18 cellular contexts compared by ENCODE assay signal in the genomic region with DNA sequence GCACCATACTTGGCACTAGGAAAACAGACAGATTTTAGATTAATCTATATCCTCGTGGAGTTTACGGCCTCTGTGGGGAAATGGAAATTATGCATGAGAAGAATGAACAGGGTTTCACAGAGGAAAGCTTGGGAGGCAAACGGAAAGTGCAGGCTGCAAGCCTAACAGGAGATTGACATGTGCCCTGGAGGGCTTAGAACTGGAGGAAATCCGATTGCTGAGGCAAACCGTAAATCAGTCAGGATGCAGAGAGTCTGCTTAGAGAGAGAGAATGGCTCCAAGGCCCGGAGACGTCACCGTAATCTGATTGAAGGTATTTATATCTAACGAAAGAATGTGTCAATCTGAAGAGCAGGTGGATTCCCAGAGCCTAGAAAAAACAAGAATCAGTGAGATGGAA.
"Had no signal": no experiment of that assay in that cellular context is flagged by ENCODE, and none has a peak within 500 bp of the region (broad histone marks: within the 10 kb centered on the region; RNA-seq: fewer than 3 reads in every experiment).

No MANE protein-coding gene starts in this region.

- DNase-seq: erythroblast; foreskin melanocyte; head of caudate nucleus; kidney; left cardiac atrium; left ventricle myocardium inferior; lower lobe of right lung; mesendoderm; naive B cell; psoas muscle; retina; right lobe of liver; stimulated activated CD4-positive, alpha-beta T cell treated with anti-CD3 and anti-CD28 coated beads, Interleukin-4, amount 100 ng/mL, for 1 hour; testis had no signal

- ATAC-seq: lower lobe of right lung; psoas muscle; right lobe of liver; stimulated activated memory B cell treated with anti-CD40 and anti-IgM and Interleukin-4, amounts not matched to agents 10 μg/mL and 1 μg/mL and 100 μg/mL, for 72 hours had no signal

- H3K36me3 ChIP-seq: left ventricle myocardium inferior, lower lobe of right lung, right lobe of liver, tibial nerve had no signal

- FAIRE-seq: kidney had no signal

- H3K4me3 ChIP-seq: hepatocyte, left ventricle myocardium inferior, lower lobe of right lung, psoas muscle, right lobe of liver, testis, tibial nerve had no signal

- H3K4me1 ChIP-seq: lower lobe of right lung, parathyroid adenoma, psoas muscle, right lobe of liver, testis had no signal

- H3K9me3 ChIP-seq: left ventricle myocardium inferior, lower lobe of right lung, psoas muscle, right lobe of liver, testis, tibial nerve had no signal

- H3K79me2 ChIP-seq: hepatocyte, parathyroid adenoma had no signal

- H3K27me3 ChIP-seq: hepatocyte, right lobe of liver, testis, tibial nerve had no signal

- H3K9ac ChIP-seq: parathyroid adenoma had no signal

- H3K4me2 ChIP-seq: hepatocyte had no signal

- H2AFZ ChIP-seq: hepatocyte, parathyroid adenoma had no signal

- H3K27ac ChIP-seq: hepatocyte, left ventricle myocardium inferior, lower lobe of right lung, parathyroid adenoma, psoas muscle, right lobe of liver, testis, tibial nerve had no signal
